8 cellular contexts compared by ENCODE assay signal in genomic region chr1:30191154-30191702, GRCh38.
A peak's percentile ranks its signal among the peaks of the same experiment; 100 is the strongest.
DNase-seq lines count a peak whose midpoint lies in the region; ATAC-seq, FAIRE-seq and TF ChIP-seq lines count a peak whose summit lies in the region.

No MANE protein-coding gene starts in this region.

- FAIRE-seq in keratinocyte (lab: Jason Lieb, UNC): peak; percentile 81

- peak overlapping the region in 1 of 2 donors; percentile 44 for H3K4me3 Mint-ChIP-seq in activated T-cell treated with anti-CD3 and anti-CD28 coated beads, Interleukin-2, amount 50 U/mL, for 72 hours

- no peaks in the 10 kb centered on the region for H3K9me3 ChIP-seq in keratinocyte (ENCODE audit: control insufficient read depth, low read depth, low read length)

- H3K36me3 Mint-ChIP-seq in activated T-cell treated with anti-CD3 and anti-CD28 coated beads, Interleukin-2, amount 50 U/mL, for 72 hours (ENCODE audit: insufficient read depth in 2 of 2): no peaks in the 10 kb centered on the region

- H3K27ac ChIP-seq in keratinocyte (ENCODE audit: control insufficient read depth, insufficient read depth, low read length): no peak overlapping the region

- no peak overlapping the region for H3K4me2 ChIP-seq in keratinocyte (ENCODE audit: control insufficient read depth, extremely low read depth, insufficient read depth, low read depth, low read length)

- no peak overlapping the region for H3K9ac ChIP-seq in keratinocyte (ENCODE audit: control insufficient read depth, extremely low read depth, insufficient read depth, low read length)

- TF ChIP-seq CTCF in AG04449 (IDR thresholded peaks at IDR 0.05; ENCODE audit: insufficient read depth, low read length, missing control alignments) (no peak), keratinocyte (optimal IDR thresholded peaks at IDR 0.05 in 1 of 3, IDR thresholded peaks at IDR 0.05 in 1 of 3, conservative IDR thresholded peaks at IDR 0.05 in 1 of 3; ENCODE audit: extremely low read depth in 1 of 3, insufficient read depth in 2 of 3, low read length in 3 of 3) (no peak)

- ATAC-seq in activated T-cell treated with anti-CD3 and anti-CD28 coated beads, Interleukin-2, amount 50 U/mL, for 72 hours (replicated peaks in 1 of 2): peak; percentile 92 to 96
- no peak for ATAC-seq in HG02981 (IDR thresholded peaks at IDR 0.05; ENCODE audit: unreplicated experiment)

- POLR2A ChIA-PET in AG04449 (lab: Yijun Ruan, JAX): no interaction called here

- no peaks in the 10 kb centered on the region for H3K9me1 ChIP-seq in keratinocyte (ENCODE audit: control insufficient read depth, extremely low read depth, insufficient read depth, low read length)

- no peak overlapping the region for H2AFZ ChIP-seq in keratinocyte (ENCODE audit: control insufficient read depth, low read length)

- peaks cover 8% of the 10 kb centered on the region for H3K4me1 Mint-ChIP-seq in activated T-cell treated with anti-CD3 and anti-CD28 coated beads, Interleukin-2, amount 50 U/mL, for 72 hours (ENCODE audit: low read depth)

- CTCF ChIA-PET in AG04449 (lab: Yijun Ruan, JAX): no interaction called here

- H3K9me3 Mint-ChIP-seq in activated T-cell treated with anti-CD3 and anti-CD28 coated beads, Interleukin-2, amount 50 U/mL, for 72 hours: no peaks in the 10 kb centered on the region

- peaks cover 21% of the 10 kb centered on the region for H3K27me3 Mint-ChIP-seq in activated T-cell treated with anti-CD3 and anti-CD28 coated beads, Interleukin-2, amount 50 U/mL, for 72 hours (ENCODE audit: low read depth)

- H3K4me3 ChIP-seq in AG04449 (ENCODE audit: low read depth, low read length) (no peak overlapping the region), keratinocyte (ENCODE audit: control insufficient read depth in 2 of 3, extremely low read depth in 1 of 3, insufficient read depth in 2 of 3, low read depth in 1 of 3, low read length in 3 of 3) (no peak overlapping the region)

- dilution Hi-C loops in keratinocyte (cut with MboI; ENCODE audit: extremely low pct_ligation_motif_present, low sequenced_read_pairs): no loop called here

- no peaks in the 10 kb centered on the region for H3K79me2 ChIP-seq in keratinocyte (ENCODE audit: control insufficient read depth, insufficient read depth, low read length)

- no peaks in the 10 kb centered on the region for H4K20me1 ChIP-seq in keratinocyte (ENCODE audit: control insufficient read depth, extremely low read depth, insufficient read depth, low read length)

- no peaks in the 10 kb centered on the region for H3K36me3 ChIP-seq in keratinocyte (ENCODE audit: control insufficient read depth in 2 of 2, extremely low read depth in 1 of 2, insufficient read depth in 2 of 2, low read length in 2 of 2)

- no peaks in the 10 kb centered on the region for H3K4me1 ChIP-seq in keratinocyte (ENCODE audit: control insufficient read depth, extremely low read depth, insufficient read depth, low read length)

- peak; percentile 4 for DNase-seq in AG04449 (ENCODE audit: low read depth, low spot score)
- peak; percentile 18 for DNase-seq in LHCN-M2 (ENCODE audit: low read depth)
- peak; percentile 37 to 54 for DNase-seq in activated T-cell treated with anti-CD3 and anti-CD28 coated beads, Interleukin-2, amount 50 U/mL, for 72 hours
- no peak for DNase-seq in keratinocyte (ENCODE audit: low read depth, low spot score)
- DNase-seq in COR-L47 (lab: John Stamatoyannopoulos, UW): no peak
- no peak for DNase-seq in pons (ENCODE audit: low spot score)
- DNase-seq in NCI-H774 (lab: John Stamatoyannopoulos, UW): no peak

- H3K27ac Mint-ChIP-seq in activated T-cell treated with anti-CD3 and anti-CD28 coated beads, Interleukin-2, amount 50 U/mL, for 72 hours: peak overlapping the region; percentile 59

- no peaks in the 10 kb centered on the region for H3K27me3 ChIP-seq in keratinocyte (ENCODE audit: control insufficient read depth, extremely low read depth, insufficient read depth, low read length)

Comparison
In these comparisons a context has a peak if more than half of its experiments do, and no peak if none do; other contexts are left out.
1. DNase-seq: peak in AG04449 (single experiment), LHCN-M2 (single experiment) and activated T-cell treated with anti-CD3 and anti-CD28 coated beads, Interleukin-2, amount 50 U/mL, for 72 hours (2 of 2); none in keratinocyte (single experiment), COR-L47 (single experiment), pons (single experiment) and NCI-H774 (single experiment).